In the genomic region with DNA sequence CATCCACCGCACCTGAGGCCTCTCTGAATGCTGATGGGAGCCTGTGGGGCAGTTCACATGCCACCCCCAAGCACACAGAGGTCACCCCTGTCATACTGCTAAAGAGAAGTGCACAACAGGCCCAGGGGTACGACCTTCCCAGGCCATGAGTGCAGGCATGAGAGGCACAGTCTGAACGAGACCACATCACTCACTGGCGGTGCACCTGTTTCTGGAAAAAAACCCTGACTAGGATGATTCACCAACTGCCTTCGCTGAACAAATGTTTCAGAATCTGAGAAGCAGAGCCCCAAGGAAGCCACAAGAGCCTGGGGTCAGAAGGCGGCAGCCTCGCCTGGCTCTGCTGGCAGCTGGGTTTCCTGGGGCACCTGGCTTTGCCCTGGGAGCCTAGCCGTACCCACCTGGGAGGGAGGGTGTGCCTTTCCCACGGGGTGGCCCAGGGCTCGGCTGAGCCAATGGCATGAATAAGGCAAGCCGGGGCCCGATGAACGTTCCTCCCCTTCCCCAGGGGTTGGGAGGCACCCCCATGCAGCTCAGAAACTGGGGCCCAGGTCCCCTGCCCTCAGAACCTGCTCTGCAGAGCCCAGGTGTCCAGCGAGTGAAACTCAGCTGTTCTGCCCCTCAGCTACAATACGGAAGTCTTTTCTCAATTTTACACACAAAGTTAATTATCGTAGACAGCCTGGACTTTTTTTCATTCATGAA, we compare ENCODE assay signal across 8 cellular contexts.
DNase-seq lines count a peak whose midpoint lies in the region; ATAC-seq and TF ChIP-seq lines count a peak whose summit lies in the region.

No MANE protein-coding gene starts in this region.

- no peak overlapping the region for H3K4me3 ChIP-seq in IMR-90 (ENCODE audit: insufficient read depth, low read depth, low read length)

- no peak overlapping the region for H3K4me2 ChIP-seq in IMR-90 (ENCODE audit: low read depth, low read length)

- POLR2A ChIA-PET in IMR-90 (lab: Charles Lee; ENCODE audit: unreplicated experiment), result no interaction called here

- H3K23ac ChIP-seq in IMR-90 (ENCODE audit: low read depth, low read length), result peak overlapping the region; percentile 8; the same call in 1 of the 2 replicates

- peaks cover 11% of the 10 kb centered on the region for H3K36me3 ChIP-seq in IMR-90 (ENCODE audit: control insufficient read depth, insufficient read depth, low read length)

- peak overlapping the region; percentile 96 for H3K27ac ChIP-seq in IMR-90 (ENCODE audit: insufficient read depth, low read length)

- peaks cover 4% of the 10 kb centered on the region; the same call in 1 of the 2 replicates for H4K20me1 ChIP-seq in IMR-90 (ENCODE audit: insufficient read depth, low read length)

- peak overlapping the region; percentile 89 for H3K18ac ChIP-seq in IMR-90 (ENCODE audit: low read depth, low read length)

- TF ChIP-seq CTCF in IMR-90 (conservative IDR thresholded peaks at IDR 0.05; ENCODE audit: low read depth, low read length), result no peak

- peak overlapping the region; percentile 80; the same call in 1 of the 2 replicates for H3K9ac ChIP-seq in IMR-90 (ENCODE audit: low read depth, low read length)

- intact Hi-C loops in IMR-90 (cut with micrococcal nuclease), result no loop called here

- peak overlapping the region; percentile 93; the same call in 1 of the 2 replicates for H4K91ac ChIP-seq in IMR-90 (ENCODE audit: insufficient read depth, low read depth, low read length)

- H2AK9ac ChIP-seq in IMR-90 (replicated peaks; ENCODE audit: low read depth, low read length, poor library complexity), result no peak overlapping the region

- H4K8ac ChIP-seq in IMR-90 (ENCODE audit: low read depth in 2 of 2, low read length in 2 of 2), result peak overlapping the region; percentile 74 to 85; a peak in 2 of 4 replicates

- peak overlapping the region; percentile 22; the same call in 1 of the 2 replicates for H2BK120ac ChIP-seq in IMR-90 (ENCODE audit: low read depth, low read length)

- H3K36me3 Mint-ChIP-seq in immature natural killer cell, result peaks cover 0 to 11% (median 5%) of the 10 kb centered on the region in 3 donors

- DNase-seq in IMR-90 (peak; percentile 69), activated T-cell treated with anti-CD3 and anti-CD28 coated beads for 48 hours (ENCODE audit: low read depth) (peak; percentile 61), immature natural killer cell (peak in 2 of 3 donors; percentile 12 to 22), cortex of kidney (lab: John Stamatoyannopoulos, UW) (no peak), G401 (ENCODE audit: low spot score) (no peak)
- DNase-seq in stimulated activated CD8-positive, alpha-beta memory T cell treated with anti-CD3 and anti-CD28 coated beads, Interleukin-15, amount 100 ng/mL, for 48 hours (ENCODE audit: low read depth in 2 of 2), result peak; percentile 65 to 68

- no peak overlapping the region for H2BK15ac ChIP-seq in IMR-90 (ENCODE audit: low read depth, low read length)

- no peaks in the 10 kb centered on the region for H3K9me3 Mint-ChIP-seq in immature natural killer cell

- ATAC-seq in GM18909 (IDR thresholded peaks at IDR 0.05; ENCODE audit: poor library complexity, unreplicated experiment), result peak; percentile 72
- no peak for ATAC-seq in IMR-90 (ENCODE audit: low read depth)
- ATAC-seq in GM21528 (IDR thresholded peaks at IDR 0.05; ENCODE audit: low FRiP score, unreplicated experiment), result no peak

- H2BK5ac ChIP-seq in IMR-90 (ENCODE audit: low read depth, low read length, poor library complexity, severe bottlenecking), result peak overlapping the region; percentile 95

- no peaks in the 10 kb centered on the region; the same call in 1 of the 2 replicates for H3K9me3 ChIP-seq in IMR-90 (ENCODE audit: control insufficient read depth, insufficient read depth, low read length)

- in situ Hi-C loops in IMR-90 (cut with MboI; ENCODE audit: low sequenced_read_pairs) (no loop called here), G401 (cut with HindIII; ENCODE audit: low sequenced_read_pairs) (no loop called here)

- dilution Hi-C loops in IMR-90 (cut with HindIII; ENCODE audit: low sequenced_read_pairs, unreplicated experiment), result no loop called here

- no peaks in the 10 kb centered on the region for H3K27me3 ChIP-seq in IMR-90 (ENCODE audit: control insufficient read depth, insufficient read depth, low read length)

- peaks cover 51 to 83% of the 10 kb centered on the region in 2 experiments for H3K79me1 ChIP-seq in IMR-90 (ENCODE audit: low read depth in 1 of 2, low read length in 2 of 2)

- H3K4me3 Mint-ChIP-seq in immature natural killer cell, result peak overlapping the region in 1 of 5 donors; percentile 32

- H3K14ac ChIP-seq in IMR-90 (replicated peaks; ENCODE audit: low read depth, low read length), result peak overlapping the region; percentile 77; the same call in 1 of the 2 replicates

- H3K27me3 Mint-ChIP-seq in immature natural killer cell (ENCODE audit: low read depth in 3 of 3), result peaks cover 0 to 3% (median 1%) of the 10 kb centered on the region in 3 donors

- H3K4me1 ChIP-seq in IMR-90 (ENCODE audit: control insufficient read depth, insufficient read depth, low read length), result peaks cover 56% of the 10 kb centered on the region

- H3K9me1 ChIP-seq in IMR-90 (ENCODE audit: insufficient read depth, low read length), result peaks cover 28% of the 10 kb centered on the region

- peak overlapping the region; percentile 92; the same call in 1 of the 2 replicates for H4K5ac ChIP-seq in IMR-90 (ENCODE audit: low read depth, low read length)

- WGBS in IMR-90 (ENCODE audit: extremely low coverage in 2 of 2, insufficient read length in 1 of 2), 2 experiments, result 93% methylated on average over 5 of the region's 16 CpGs; no CpG with 5 or more reads in 1 of the 2 experiments

- CTCF ChIA-PET in IMR-90 (lab: Yijun Ruan, JAX), result no interaction called here

- H3K27ac Mint-ChIP-seq in immature natural killer cell, result peak overlapping the region; percentile 45 to 79 (median 66)

- H2AK5ac ChIP-seq in IMR-90 (ENCODE audit: low read depth, low read length), result peak overlapping the region; percentile 96

- H3K56ac ChIP-seq in IMR-90 (ENCODE audit: extremely low read depth, insufficient read depth, low read length), result no peak overlapping the region

- no peak for TF ChIP-seq RAD21 in IMR-90 (IDR thresholded peaks at IDR 0.05; ENCODE audit: low read length)

- TF ChIP-seq POLR2A in IMR-90 (IDR thresholded peaks at IDR 0.05; ENCODE audit: low read depth, low read length), result no peak

- peaks cover 52 to 72% of the 10 kb centered on the region in 2 donors for H3K4me1 Mint-ChIP-seq in immature natural killer cell

- H2BK20ac ChIP-seq in IMR-90 (ENCODE audit: low read depth, low read length), result 0 out of 2 replicates have a peak overlapping the region, but pooled peaks have one; percentile 71

- BruUV-seq in IMR-90 (replicated peaks; lab: Mats Ljungman, UMichigan), result no TSS peak

- no peak overlapping the region for H2AFZ ChIP-seq in IMR-90 (replicated peaks; ENCODE audit: low read length, poor library complexity)

- peak overlapping the region; percentile 88 for H3K4ac ChIP-seq in IMR-90 (ENCODE audit: low read depth, low read length)

TF ChIP-seq in IMR-90, 13 proteins besides CTCF, POLR2A, EP300 and RAD21:
- TF ChIP-seq BHLHE40 (IDR thresholded peaks at IDR 0.05; ENCODE audit: low read depth, low read length) (0 out of 2 replicates have a peak, but pooled peaks have one; percentile 14), RFX5 (IDR thresholded peaks at IDR 0.05; ENCODE audit: low read depth, low read length) (no peak)

Comparison
In these comparisons a context has a peak if more than half of its experiments do, and no peak if none do; other contexts are left out.
1. DNase-seq: peak in IMR-90 (single experiment), activated T-cell treated with anti-CD3 and anti-CD28 coated beads for 48 hours (single experiment), immature natural killer cell (2 of 3) and stimulated activated CD8-positive, alpha-beta memory T cell treated with anti-CD3 and anti-CD28 coated beads, Interleukin-15, amount 100 ng/mL, for 48 hours (2 of 2); none in cortex of kidney (single experiment) and G401 (single experiment).